20 cellular contexts compared by ENCODE assay signal in genomic region chr5:133383580-133383939, GRCh38.
DNase-seq lines count a peak whose midpoint lies in the region; ATAC-seq and TF ChIP-seq lines count a peak whose summit lies in the region.
"Had no signal": no experiment of that assay in that cellular context is flagged by ENCODE, and none has a peak within 500 bp of the region (broad histone marks: within the 10 kb centered on the region; RNA-seq: fewer than 3 reads in every experiment).

No MANE protein-coding gene starts in this region.

- H3K9ac ChIP-seq in iPS-20b (ENCODE audit: low read depth, low read length): no peak overlapping the region
- no peak overlapping the region for H3K9ac ChIP-seq in neuronal stem cell (ENCODE audit: low read depth, low read length, poor library complexity)

- H4K8ac ChIP-seq in neuronal stem cell (ENCODE audit: low read depth, low read length): no peak overlapping the region

- no peaks in the 10 kb centered on the region for H3K27me3 ChIP-seq in H7 (ENCODE audit: control insufficient read depth, insufficient read depth, low read length)
- H3K27me3 ChIP-seq in iPS-20b (ENCODE audit: insufficient read depth, low read length): no peaks in the 10 kb centered on the region
- peaks cover 0 to 40% (median 0%) of the 10 kb centered on the region in 3 experiments for H3K27me3 ChIP-seq in neuronal stem cell (ENCODE audit: control insufficient read depth in 3 of 3, insufficient read depth in 3 of 3, low read depth in 1 of 3, low read length in 3 of 3)
- H3K27me3 ChIP-seq: SJCRH30 had no signal

- H3K4me3 Mint-ChIP-seq in WTC11: peak overlapping the region; percentile 25; the same call in 1 of the 2 replicates
- H3K4me3 Mint-ChIP-seq: CD4-positive, alpha-beta T cell had no signal

- no peak overlapping the region for H3K27ac ChIP-seq in iPS-20b (ENCODE audit: low read length)
- H3K27ac ChIP-seq in neuronal stem cell (replicated peaks; ENCODE audit: low read length): peak overlapping the region; percentile 12
- H3K27ac ChIP-seq: A549, SJCRH30 had no signal

- no peak for TF ChIP-seq CTCF in WTC11 (IDR thresholded peaks at IDR 0.05)

- H3K36me3 ChIP-seq in H7 (replicated peaks; ENCODE audit: control insufficient read depth, insufficient read depth, low read length) (no peaks in the 10 kb centered on the region), iPS-20b (ENCODE audit: insufficient read depth, low read depth, low read length) (no peaks in the 10 kb centered on the region), neuronal stem cell (replicated peaks in 1 of 2; ENCODE audit: control insufficient read depth in 2 of 2, insufficient read depth in 2 of 2, low read length in 2 of 2) (no peaks in the 10 kb centered on the region)
- H3K36me3 ChIP-seq: MG63, SJCRH30 had no signal

- H3K27ac Mint-ChIP-seq in WTC11: peak overlapping the region; percentile 32; the same call in 1 of the 2 replicates
- H3K27ac Mint-ChIP-seq: CD4-positive, alpha-beta T cell had no signal

- no peaks in the 10 kb centered on the region for H3K36me3 Mint-ChIP-seq in WTC11

- H3K4me3 ChIP-seq in H7 (ENCODE audit: insufficient read depth, low read depth, low read length) (no peak overlapping the region), iPS-20b (ENCODE audit: low read length) (0 out of 2 replicates have a peak overlapping the region, but pooled peaks have one; percentile 6), neuronal stem cell (ENCODE audit: low read length in 2 of 2) (no peak overlapping the region)
- H3K4me3 ChIP-seq: A549, MG63, SJCRH30 had no signal

- POLR2A ChIA-PET in WTC11 (lab: Charles Lee): no interaction called here

- H2BK12ac ChIP-seq in neuronal stem cell (ENCODE audit: low read length): no peak overlapping the region

- CTCF ChIA-PET in WTC11 (lab: Charles Lee): interaction anchor here (0.7 to 1.2 kb wide), 2 partner anchors 25 to 67 kb away, joined by 3 read pairs; no protein-coding TSS in a partner anchor

- no peak overlapping the region for H3K4me2 ChIP-seq in neuronal stem cell (ENCODE audit: insufficient read depth, low read length, poor library complexity, severe bottlenecking)
- H3K4me2 ChIP-seq: A549 had no signal

- H2AK5ac ChIP-seq in neuronal stem cell (ENCODE audit: low read depth, low read length): no peak overlapping the region

- H3K27me3 Mint-ChIP-seq in WTC11 (ENCODE audit: low read depth): no peaks in the 10 kb centered on the region

- no peak overlapping the region for H2BK5ac ChIP-seq in neuronal stem cell (ENCODE audit: low read length)

- H2BK15ac ChIP-seq in neuronal stem cell (ENCODE audit: low read length): no peak overlapping the region

- H2AFZ ChIP-seq in neuronal stem cell (ENCODE audit: low read length): peak overlapping the region; percentile 61

- H3K4ac ChIP-seq in neuronal stem cell (ENCODE audit: low read length): no peak overlapping the region

- H3K4me1 Mint-ChIP-seq in WTC11: peaks cover 27% of the 10 kb centered on the region

- H3K4me1 ChIP-seq in iPS-20b (ENCODE audit: insufficient read depth, low read length): peaks cover 8% of the 10 kb centered on the region; the same call in 1 of the 2 replicates
- peaks cover 2 to 18% of the 10 kb centered on the region in 2 donors for H3K4me1 ChIP-seq in neuronal stem cell (ENCODE audit: control insufficient read depth in 2 of 2, insufficient read depth in 1 of 2, low read depth in 1 of 2, low read length in 2 of 2)
- H3K4me1 ChIP-seq: A549, SJCRH30 had no signal

- ATAC-seq in WTC11 (peak; percentile 73), HG03175 (IDR thresholded peaks at IDR 0.05; ENCODE audit: unreplicated experiment) (no peak)
- ATAC-seq: A549, HCT116, Panc1 had no signal

- H3K9me3 ChIP-seq in iPS-20b (ENCODE audit: insufficient read depth, low read depth, low read length): peaks cover 2% of the 10 kb centered on the region; the same call in 1 of the 2 replicates
- no peaks in the 10 kb centered on the region for H3K9me3 ChIP-seq in neuronal stem cell (replicated peaks in 1 of 2; ENCODE audit: control insufficient read depth in 2 of 2, insufficient read depth in 1 of 2, low read depth in 1 of 2, low read length in 2 of 2)
- H3K9me3 ChIP-seq: SJCRH30 had no signal

- no peak overlapping the region for H2BK120ac ChIP-seq in neuronal stem cell (ENCODE audit: low read depth, low read length)

- peak; percentile 48 for DNase-seq in H7
- no peak for DNase-seq in WTC11 (ENCODE audit: low spot score)
- peak; percentile 45 for DNase-seq in neuronal stem cell (ENCODE audit: low spot score)
- no peak for DNase-seq in DMS114 treated with DMSO at 0.1 percent for 48 hours (lab: John Stamatoyannopoulos, UW; ENCODE audit: unreplicated experiment)
- DNase-seq in inferior parietal cortex (ENCODE audit: extremely low spot score): no peak
- no peak for DNase-seq in NCI-H187 treated with DMSO at 0.1 percent for 48 hours (lab: John Stamatoyannopoulos, UW)
- DNase-seq: EL, Kasumi-1, MG63, NCI-H1048, NCI-H1436, NCI-H2029, NCI-H446 treated with DMSO at 0.1 percent for 48 hours, SJCRH30 had no signal

- H3K9me3 Mint-ChIP-seq in WTC11: peaks cover 9% of the 10 kb centered on the region
- H3K9me3 Mint-ChIP-seq: CD4-positive, alpha-beta T cell had no signal

- no peaks in the 10 kb centered on the region for H3K79me1 ChIP-seq in neuronal stem cell (ENCODE audit: low read depth, low read length)

- no peak overlapping the region for H3K23ac ChIP-seq in neuronal stem cell (ENCODE audit: low read depth, low read length, poor library complexity)

- no peak overlapping the region for H3K14ac ChIP-seq in neuronal stem cell (ENCODE audit: low read length)

- WGBS in neuronal stem cell (ENCODE audit: extremely low coverage in 2 of 2, insufficient read length in 2 of 2, insufficient replicate concordance in 1 of 2), 2 donors: no CpG with 5 or more reads among the region's 9 CpGs

- H4K91ac ChIP-seq in neuronal stem cell (ENCODE audit: low read depth, low read length, poor library complexity): no peak overlapping the region

- no peak overlapping the region for H3K18ac ChIP-seq in neuronal stem cell (ENCODE audit: low read length)

TF ChIP-seq in WTC11, 78 proteins besides CTCF, POLR2A, EP300 and RAD21 (continues in another document):
- TF ChIP-seq ZMAT4 (CRISPR knock-in tag; IDR thresholded peaks at IDR 0.05) (no peak), IRF1 (CRISPR knock-in tag; IDR thresholded peaks at IDR 0.05) (no peak), OVOL2 (CRISPR knock-in tag; IDR thresholded peaks at IDR 0.05; ENCODE audit: borderline replicate concordance) (no peak), SOX15 (CRISPR knock-in tag; IDR thresholded peaks at IDR 0.05) (no peak), NR2C2 (CRISPR knock-in tag; IDR thresholded peaks at IDR 0.05) (no peak), MXD4 (CRISPR knock-in tag; IDR thresholded peaks at IDR 0.05; ENCODE audit: borderline replicate concordance) (no peak), TEAD4 (CRISPR knock-in tag; IDR thresholded peaks at IDR 0.05) (no peak), JUN (CRISPR knock-in tag; IDR thresholded peaks at IDR 0.05) (no peak), FOXJ3 (CRISPR knock-in tag; IDR thresholded peaks at IDR 0.05; ENCODE audit: borderline replicate concordance) (no peak), CBFB (CRISPR knock-in tag; IDR thresholded peaks at IDR 0.05; ENCODE audit: low read depth) (no peak)
- TF ChIP-seq, protein P1, sequence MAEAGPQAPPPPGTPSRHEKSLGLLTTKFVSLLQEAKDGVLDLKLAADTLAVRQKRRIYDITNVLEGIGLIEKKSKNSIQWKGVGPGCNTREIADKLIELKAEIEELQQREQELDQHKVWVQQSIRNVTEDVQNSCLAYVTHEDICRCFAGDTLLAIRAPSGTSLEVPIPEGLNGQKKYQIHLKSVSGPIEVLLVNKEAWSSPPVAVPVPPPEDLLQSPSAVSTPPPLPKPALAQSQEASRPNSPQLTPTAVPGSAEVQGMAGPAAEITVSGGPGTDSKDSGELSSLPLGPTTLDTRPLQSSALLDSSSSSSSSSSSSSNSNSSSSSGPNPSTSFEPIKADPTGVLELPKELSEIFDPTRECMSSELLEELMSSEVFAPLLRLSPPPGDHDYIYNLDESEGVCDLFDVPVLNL (CRISPR knock-in tag; IDR thresholded peaks at IDR 0.05; ENCODE audit: borderline replicate concordance, low read depth): no peak

Comparison
In these comparisons a context has a peak if more than half of its experiments do, and no peak if none do; other contexts are left out.
1. DNase-seq: peak in H7 (single experiment) and neuronal stem cell (single experiment); none in WTC11 (single experiment), DMS114 treated with DMSO at 0.1 percent for 48 hours (single experiment), inferior parietal cortex (single experiment) and NCI-H187 treated with DMSO at 0.1 percent for 48 hours (single experiment).